Comparison of ENCODE assay signal across 8 cellular contexts in genomic region chr10:126004752-126005151, GRCh38.
"Had no signal": no experiment of that assay in that cellular context is flagged by ENCODE, and none has a peak within 500 bp of the region (broad histone marks: within the 10 kb centered on the region; RNA-seq: fewer than 3 reads in every experiment).

No MANE protein-coding gene starts in this region.

- H3K9ac ChIP-seq: KMS-11 had no signal

- H3K4me2 ChIP-seq: GM23338, KMS-11 had no signal

- H3K9me3 ChIP-seq: HAP-1 had no signal

- H3K36me3 ChIP-seq: HAP-1 had no signal

- H3K4me3 ChIP-seq: GM23338, HAP-1 had no signal

- ATAC-seq: GM23338, HCT116 had no signal

- H3K27ac ChIP-seq: HL-60, KMS-11 had no signal

- H3K4me1 ChIP-seq: HAP-1 had no signal

- H2AFZ ChIP-seq: GM23338 had no signal

- DNase-seq: H7, HFFc6, KBM-7 had no signal
